Comparison of ENCODE assay signal across 8 cellular contexts in genomic region chr2:20595439-20596192, GRCh38. TPM values are rescaled to one million over a fixed set of nuclear protein-coding genes. Genes with fewer than 3 reads are reported as not detected.
A peak's percentile ranks its signal among the peaks of the same experiment; 100 is the strongest.
DNase-seq lines count a peak whose midpoint lies in the region; ATAC-seq and TF ChIP-seq lines count a peak whose summit lies in the region.

No MANE protein-coding gene starts in this region.

- H3K27me3 ChIP-seq in KMS-11 (ENCODE audit: insufficient read depth, low read depth) (no peaks in the 10 kb centered on the region), mesenchymal stem cell (ENCODE audit: control insufficient read depth in 1 of 2, insufficient read depth in 1 of 2, low read length in 2 of 2) (no peaks in the 10 kb centered on the region)

- peak overlapping the region; percentile 83 to 100 for H2BK12ac ChIP-seq in mesenchymal stem cell (ENCODE audit: low read length in 2 of 2)

- H3K4me1 ChIP-seq in KMS-11 (ENCODE audit: low read depth, poor library complexity, severe bottlenecking) (peaks cover 17% of the 10 kb centered on the region), mesenchymal stem cell (ENCODE audit: control insufficient read depth, insufficient read depth, low read depth, low read length) (peaks cover 49% of the 10 kb centered on the region)

- peak overlapping the region; percentile 43 for H3K27ac ChIP-seq in KMS-11
- H3K27ac ChIP-seq in mesenchymal stem cell (ENCODE audit: low read length, poor library complexity, severe bottlenecking), result peak overlapping the region; percentile 65

- H3K14ac ChIP-seq in mesenchymal stem cell (ENCODE audit: low read length in 2 of 2), result peak overlapping the region in 1 of 2 experiments; percentile 96

- no peaks in the 10 kb centered on the region for H3K9me3 ChIP-seq in mesenchymal stem cell (ENCODE audit: control insufficient read depth, low read length)

- H3K36me3 ChIP-seq in KMS-11 (ENCODE audit: insufficient read depth), result no peaks in the 10 kb centered on the region
- no peaks in the 10 kb centered on the region for H3K36me3 ChIP-seq in mesenchymal stem cell (ENCODE audit: control insufficient read depth in 1 of 2, insufficient read depth in 2 of 2, low read depth in 1 of 2, low read length in 2 of 2)

- H3K79me2 ChIP-seq in KMS-11 (ENCODE audit: insufficient read depth, low read depth), result no peaks in the 10 kb centered on the region

- H3K18ac ChIP-seq in mesenchymal stem cell (ENCODE audit: low read depth in 1 of 2, low read length in 2 of 2), result peak overlapping the region; percentile 91 to 98

- no peaks in the 10 kb centered on the region for H4K20me1 ChIP-seq in KMS-11 (ENCODE audit: insufficient read depth)

- peak overlapping the region; percentile 59 for H2BK120ac ChIP-seq in mesenchymal stem cell (ENCODE audit: low read depth, low read length)

- H3K9ac ChIP-seq in KMS-11, result 0 out of 2 replicates have a peak overlapping the region, but pooled peaks have one; percentile 14
- no peak overlapping the region for H3K9ac ChIP-seq in mesenchymal stem cell (ENCODE audit: low read length)

- peak overlapping the region; percentile 88 to 99 for H3K4ac ChIP-seq in mesenchymal stem cell (ENCODE audit: low read depth in 1 of 2, low read length in 2 of 2)

- DNase-seq in astrocyte of the hippocampus (ENCODE audit: low read depth, low spot score) (peak; percentile 78), mesenchymal stem cell (peak; percentile 95), NCI-H510A (lab: John Stamatoyannopoulos, UW) (no peak), iPS-NIHi7 (ENCODE audit: extremely low spot score) (no peak), NCI-H2227 treated with DMSO at 0.1 percent for 48 hours (lab: John Stamatoyannopoulos, UW) (no peak)

- H3K4me2 ChIP-seq in KMS-11, result peak overlapping the region; percentile 33; the same call in 1 of the 2 replicates
- no peak overlapping the region for H3K4me2 ChIP-seq in mesenchymal stem cell (ENCODE audit: low read length, poor library complexity, severe bottlenecking)

- H3K4me3 ChIP-seq in KMS-11 (IDR thresholded peaks at IDR 0.05; ENCODE audit: insufficient read depth, low read depth, low read length), result no peak overlapping the region
- H3K4me3 ChIP-seq in mesenchymal stem cell (ENCODE audit: insufficient read depth in 1 of 2, low read depth in 1 of 2, low read length in 2 of 2), result no peak overlapping the region

- H3K79me1 ChIP-seq in mesenchymal stem cell (replicated peaks; ENCODE audit: low read length, poor library complexity, severe bottlenecking), result no peaks in the 10 kb centered on the region

- H2BK5ac ChIP-seq in mesenchymal stem cell (ENCODE audit: low read depth, low read length, poor library complexity, severe bottlenecking), result peak overlapping the region; percentile 54

- H4K8ac ChIP-seq in mesenchymal stem cell (ENCODE audit: low read length), result peak overlapping the region; percentile 85

- 14% methylated on average over 13 of the region's 14 CpGs for WGBS in mesenchymal stem cell

- H3K23ac ChIP-seq in mesenchymal stem cell (ENCODE audit: low read length in 2 of 2), result no peak overlapping the region

- H2AFZ ChIP-seq in KMS-11 (ENCODE audit: low read depth), result peak overlapping the region; percentile 39; the same call in 1 of the 2 replicates
- no peak overlapping the region for H2AFZ ChIP-seq in mesenchymal stem cell (ENCODE audit: low read depth, low read length)

- H4K91ac ChIP-seq in mesenchymal stem cell (ENCODE audit: low read length), result peak overlapping the region; percentile 98

- H2BK15ac ChIP-seq in mesenchymal stem cell (ENCODE audit: low read depth, poor library complexity, severe bottlenecking), result peak overlapping the region; percentile 39

- no peak for TF ChIP-seq CTCF in KMS-11 (conservative IDR thresholded peaks at IDR 0.05; ENCODE audit: low read depth, low read length)

- ATAC-seq in GM18498 (IDR thresholded peaks at IDR 0.05; ENCODE audit: unreplicated experiment) (peak; percentile 88), GM21723 (IDR thresholded peaks at IDR 0.05; ENCODE audit: unreplicated experiment) (peak; percentile 91)

- H2AK5ac ChIP-seq in mesenchymal stem cell (ENCODE audit: low read length, severe bottlenecking), result peak overlapping the region; percentile 72

RNA-seq across cellular contexts. Expression of gene HS1BP3, which starts 55.3 kb away (rescaled TPM):
- polyA plus RNA-seq in mesenchymal stem cell (2013, experiment 1 of 2), result 42.4 TPM
- 39.8 TPM for polyA plus RNA-seq in mesenchymal stem cell (2013, experiment 2 of 2)

Comparison
In these comparisons a context has a peak if more than half of its experiments do, and no peak if none do; other contexts are left out.
1. DNase-seq: peak in astrocyte of the hippocampus (single experiment) and mesenchymal stem cell (single experiment); none in NCI-H510A (single experiment), iPS-NIHi7 (single experiment) and NCI-H2227 treated with DMSO at 0.1 percent for 48 hours (single experiment).